1 cellular context compared by ENCODE assay signal in genomic region chr2:1437537-1437936, GRCh38.
TF ChIP-seq lines count a peak whose summit lies in the region.

No MANE protein-coding gene starts in this region.

TF ChIP-seq in WTC11, 78 proteins besides CTCF, POLR2A, EP300 and RAD21 (continued from another document):
- TF ChIP-seq, protein P1, sequence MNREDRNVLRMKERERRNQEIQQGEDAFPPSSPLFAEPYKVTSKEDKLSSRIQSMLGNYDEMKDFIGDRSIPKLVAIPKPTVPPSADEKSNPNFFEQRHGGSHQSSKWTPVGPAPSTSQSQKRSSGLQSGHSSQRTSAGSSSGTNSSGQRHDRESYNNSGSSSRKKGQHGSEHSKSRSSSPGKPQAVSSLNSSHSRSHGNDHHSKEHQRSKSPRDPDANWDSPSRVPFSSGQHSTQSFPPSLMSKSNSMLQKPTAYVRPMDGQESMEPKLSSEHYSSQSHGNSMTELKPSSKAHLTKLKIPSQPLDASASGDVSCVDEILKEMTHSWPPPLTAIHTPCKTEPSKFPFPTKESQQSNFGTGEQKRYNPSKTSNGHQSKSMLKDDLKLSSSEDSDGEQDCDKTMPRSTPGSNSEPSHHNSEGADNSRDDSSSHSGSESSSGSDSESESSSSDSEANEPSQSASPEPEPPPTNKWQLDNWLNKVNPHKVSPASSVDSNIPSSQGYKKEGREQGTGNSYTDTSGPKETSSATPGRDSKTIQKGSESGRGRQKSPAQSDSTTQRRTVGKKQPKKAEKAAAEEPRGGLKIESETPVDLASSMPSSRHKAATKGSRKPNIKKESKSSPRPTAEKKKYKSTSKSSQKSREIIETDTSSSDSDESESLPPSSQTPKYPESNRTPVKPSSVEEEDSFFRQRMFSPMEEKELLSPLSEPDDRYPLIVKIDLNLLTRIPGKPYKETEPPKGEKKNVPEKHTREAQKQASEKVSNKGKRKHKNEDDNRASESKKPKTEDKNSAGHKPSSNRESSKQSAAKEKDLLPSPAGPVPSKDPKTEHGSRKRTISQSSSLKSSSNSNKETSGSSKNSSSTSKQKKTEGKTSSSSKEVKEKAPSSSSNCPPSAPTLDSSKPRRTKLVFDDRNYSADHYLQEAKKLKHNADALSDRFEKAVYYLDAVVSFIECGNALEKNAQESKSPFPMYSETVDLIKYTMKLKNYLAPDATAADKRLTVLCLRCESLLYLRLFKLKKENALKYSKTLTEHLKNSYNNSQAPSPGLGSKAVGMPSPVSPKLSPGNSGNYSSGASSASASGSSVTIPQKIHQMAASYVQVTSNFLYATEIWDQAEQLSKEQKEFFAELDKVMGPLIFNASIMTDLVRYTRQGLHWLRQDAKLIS (CRISPR knock-in tag; IDR thresholded peaks at IDR 0.05; ENCODE audit: borderline replicate concordance) = no peak
- TF ChIP-seq TEAD4 (CRISPR knock-in tag; IDR thresholded peaks at IDR 0.05) (no peak), MAX (CRISPR knock-in tag; IDR thresholded peaks at IDR 0.05) (no peak), CREM (CRISPR knock-in tag; IDR thresholded peaks at IDR 0.05) (no peak)
